ENCODE assay signal across 8 cellular contexts in the genomic region with DNA sequence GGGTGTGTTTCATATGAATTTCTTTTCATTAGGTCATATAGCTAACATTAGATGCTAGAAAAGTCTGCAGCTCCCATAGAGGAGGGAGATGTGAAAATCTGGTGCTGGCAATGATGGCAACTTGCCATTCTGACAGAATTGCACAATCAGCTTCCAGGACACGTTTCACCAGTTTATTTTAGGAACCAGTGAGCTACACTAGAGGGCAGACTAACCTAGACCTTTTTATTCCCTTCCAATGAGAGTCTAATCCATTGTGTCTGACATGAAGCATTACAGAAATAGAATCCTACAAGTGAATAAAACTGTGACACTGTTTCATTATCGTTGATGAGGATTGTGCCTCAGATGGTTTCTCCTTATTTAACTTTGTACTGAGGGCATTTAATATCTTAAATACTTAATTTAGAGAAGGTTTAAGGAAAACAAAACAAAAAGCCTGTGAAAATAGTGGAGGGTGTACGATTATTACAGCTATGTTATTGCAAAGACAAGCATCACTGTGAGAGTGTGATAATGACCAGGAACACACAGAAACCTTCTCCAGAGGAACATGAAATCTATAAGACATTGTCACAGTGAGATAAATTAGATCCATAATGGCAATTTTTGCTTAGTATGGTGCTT.
A peak's percentile ranks its signal among the peaks of the same experiment; 100 is the strongest.
DNase-seq lines count a peak whose midpoint lies in the region; ATAC-seq and TF ChIP-seq lines count a peak whose summit lies in the region.

No MANE protein-coding gene starts in this region.

- H3K27me3 Mint-ChIP-seq in activated CD4-positive, alpha-beta memory T cell treated with anti-CD3 and anti-CD28 coated beads for 36 hours: no peaks in the 10 kb centered on the region
- H3K27me3 Mint-ChIP-seq in stimulated activated memory B cell treated with anti-CD40 and anti-IgM and Interleukin-4, amounts not matched to agents 10 μg/mL and 1 μg/mL and 100 μg/mL, for 72 hours: no peaks in the 10 kb centered on the region

- H3K27ac Mint-ChIP-seq in activated CD4-positive, alpha-beta memory T cell treated with anti-CD3 and anti-CD28 coated beads for 36 hours: no peak overlapping the region
- H3K27ac Mint-ChIP-seq in stimulated activated memory B cell treated with anti-CD40 and anti-IgM and Interleukin-4, amounts not matched to agents 10 μg/mL and 1 μg/mL and 100 μg/mL, for 72 hours: no peak overlapping the region

- H3K36me3 Mint-ChIP-seq in activated CD4-positive, alpha-beta memory T cell treated with anti-CD3 and anti-CD28 coated beads for 36 hours: no peaks in the 10 kb centered on the region
- no peaks in the 10 kb centered on the region for H3K36me3 Mint-ChIP-seq in stimulated activated memory B cell treated with anti-CD40 and anti-IgM and Interleukin-4, amounts not matched to agents 10 μg/mL and 1 μg/mL and 100 μg/mL, for 72 hours

- no peak overlapping the region for H3K4me3 Mint-ChIP-seq in activated CD4-positive, alpha-beta memory T cell treated with anti-CD3 and anti-CD28 coated beads for 36 hours
- H3K4me3 Mint-ChIP-seq in stimulated activated memory B cell treated with anti-CD40 and anti-IgM and Interleukin-4, amounts not matched to agents 10 μg/mL and 1 μg/mL and 100 μg/mL, for 72 hours: no peak overlapping the region

- DNase-seq in COR-L47 (lab: John Stamatoyannopoulos, UW): peak; percentile 70
- DNase-seq in NCI-H345 treated with DMSO at 0.1 percent for 48 hours (lab: John Stamatoyannopoulos, UW; ENCODE audit: unreplicated experiment): peak; percentile 67
- peak; percentile 12 for DNase-seq in activated CD4-positive, alpha-beta memory T cell treated with anti-CD3 and anti-CD28 coated beads for 36 hours
- DNase-seq in foreskin melanocyte: peak; percentile 74
- DNase-seq in omental fat pad (ENCODE audit: low spot score): peak; percentile 54

- no peaks in the 10 kb centered on the region for H3K9me3 Mint-ChIP-seq in activated CD4-positive, alpha-beta memory T cell treated with anti-CD3 and anti-CD28 coated beads for 36 hours
- no peaks in the 10 kb centered on the region for H3K9me3 Mint-ChIP-seq in stimulated activated memory B cell treated with anti-CD40 and anti-IgM and Interleukin-4, amounts not matched to agents 10 μg/mL and 1 μg/mL and 100 μg/mL, for 72 hours

- CTCF ChIA-PET in activated CD4-positive, alpha-beta memory T cell treated with anti-CD3 and anti-CD28 coated beads for 36 hours (lab: Charles Lee): interaction anchor here (0.7 to 2.4 kb wide), 11 partner anchors 10 to 924 kb away, joined by 3 to 24 read pairs (median 4); no protein-coding TSS in a partner anchor

- TF ChIP-seq CTCF in omental fat pad (IDR thresholded peaks at IDR 0.05): peak in 1 of 3 donors; percentile 30

- intact Hi-C loops in activated CD4-positive, alpha-beta memory T cell treated with anti-CD3 and anti-CD28 coated beads for 36 hours (cut with micrococcal nuclease): loop anchor here (1.0 to 2.0 kb wide), 5 partner anchors 153 to 922 kb away; no protein-coding TSS in a partner anchor

- POLR2A ChIA-PET in activated CD4-positive, alpha-beta memory T cell treated with anti-CD3 and anti-CD28 coated beads for 36 hours (lab: Charles Lee): no interaction called here

- ATAC-seq in GM19023 (IDR thresholded peaks at IDR 0.05; ENCODE audit: unreplicated experiment) (peak; percentile 72), HG03342 (IDR thresholded peaks at IDR 0.05; ENCODE audit: unreplicated experiment) (peak; percentile 83), omental fat pad (ENCODE audit: low FRiP score) (peak; percentile 89)
- ATAC-seq in stimulated activated memory B cell treated with anti-CD40 and anti-IgM and Interleukin-4, amounts not matched to agents 10 μg/mL and 1 μg/mL and 100 μg/mL, for 72 hours: no peak

- no peaks in the 10 kb centered on the region for H3K4me1 Mint-ChIP-seq in activated CD4-positive, alpha-beta memory T cell treated with anti-CD3 and anti-CD28 coated beads for 36 hours (ENCODE audit: low read depth)
- H3K4me1 Mint-ChIP-seq in stimulated activated memory B cell treated with anti-CD40 and anti-IgM and Interleukin-4, amounts not matched to agents 10 μg/mL and 1 μg/mL and 100 μg/mL, for 72 hours: no peaks in the 10 kb centered on the region

Comparison
In these comparisons a context has a peak if more than half of its experiments do, and no peak if none do; other contexts are left out.
1. DNase-seq: peak in every context shown above with its lines; median percentile 74 in foreskin melanocyte; 70 in COR-L47; 67 in NCI-H345 treated with DMSO at 0.1 percent for 48 hours; 54 in omental fat pad; 12 in activated CD4-positive, alpha-beta memory T cell treated with anti-CD3 and anti-CD28 coated beads for 36 hours.